ENCODE assay signal across 11 cellular contexts in the genomic region with DNA sequence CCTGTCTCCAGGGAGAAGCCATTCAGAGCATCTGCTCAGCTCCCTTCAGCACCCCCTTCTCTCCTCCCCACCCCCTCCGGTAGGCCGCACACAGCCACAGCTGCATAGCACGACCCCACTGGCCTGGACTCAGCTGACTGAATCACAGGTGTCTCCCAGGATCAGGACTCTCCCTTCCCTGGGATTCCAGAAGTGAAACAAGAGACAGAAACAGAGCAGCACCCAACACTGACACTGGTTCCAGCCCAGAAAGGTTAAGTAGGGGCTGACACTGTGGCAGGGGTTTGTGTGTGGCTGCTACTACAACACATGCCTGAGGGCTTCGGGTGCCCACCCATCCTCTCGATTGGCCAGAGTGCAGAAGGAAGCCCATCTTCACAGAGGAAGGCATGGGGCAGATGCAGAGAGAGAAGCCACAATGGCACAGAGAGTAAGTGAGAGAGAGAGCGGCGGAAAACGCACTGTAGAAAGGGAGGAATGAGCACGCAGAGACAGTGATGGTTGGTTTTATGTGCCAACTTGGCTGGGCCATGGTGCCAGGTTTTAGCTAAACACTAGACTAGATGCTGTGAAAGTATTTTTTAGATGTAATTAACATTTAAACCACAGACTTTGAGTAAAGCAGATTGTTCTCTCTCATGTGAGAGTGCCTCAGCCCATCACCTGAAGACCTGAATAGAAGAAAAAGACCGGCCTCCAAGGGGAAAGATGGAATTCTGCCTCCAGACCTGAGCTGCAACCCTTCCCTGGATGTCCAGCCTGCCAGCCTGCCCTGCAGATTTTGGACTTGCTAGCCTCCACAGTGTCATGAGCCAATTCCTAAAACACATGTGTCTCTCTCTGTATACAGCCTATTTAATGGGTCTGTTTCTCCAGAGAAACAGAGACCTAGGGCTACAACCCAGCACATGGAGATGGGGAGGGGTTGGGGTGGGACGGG.
"Had no signal": no experiment of that assay in that cellular context is flagged by ENCODE, and none has a peak within 500 bp of the region (broad histone marks: within the 10 kb centered on the region; RNA-seq: fewer than 3 reads in every experiment).

No MANE protein-coding gene starts in this region.

- H3K9me3 ChIP-seq: esophagus squamous epithelium, left lung, upper lobe of right lung had no signal

- ATAC-seq: stimulated activated naive B cell treated with anti-CD40 and anti-IgM and Interleukin-4, amounts not matched to agents 10 μg/mL and 1 μg/mL and 100 μg/mL, for 72 hours had no signal

- DNase-seq: activated B cell treated with CpG ODN at 0.5 μM for 24 hours; activated CD4-positive, alpha-beta T cell treated with anti-CD3 and anti-CD28 coated beads, Interleukin-2, amount 10 ng/mL, durations not matched to agents 24 days and 14 days; activated naive CD4-positive, alpha-beta T cell treated with anti-CD3 and anti-CD28 coated beads, Interleukin-2, amount 10 ng/mL, durations not matched to agents 7 days and 5 days; cerebellar nuclear complex; esophagus squamous epithelium; foreskin fibroblast; left lung; right cardiac atrium; stimulated activated naive B cell treated with anti-CD40 and anti-IgM and Interleukin-4, amounts not matched to agents 10 μg/mL and 1 μg/mL and 100 μg/mL, for 72 hours; T-helper 2 cell; upper lobe of right lung had no signal

- H3K36me3 Mint-ChIP-seq: activated naive CD4-positive, alpha-beta T cell treated with anti-CD3 and anti-CD28 coated beads, Interleukin-2, amount 10 ng/mL, durations not matched to agents 7 days and 5 days; stimulated activated naive B cell treated with anti-CD40 and anti-IgM and Interleukin-4, amounts not matched to agents 10 μg/mL and 1 μg/mL and 100 μg/mL, for 72 hours had no signal

- H3K4me3 ChIP-seq: esophagus squamous epithelium, left lung, upper lobe of right lung had no signal

- H3K27ac ChIP-seq: esophagus squamous epithelium, left lung, upper lobe of right lung had no signal

- H3K27ac Mint-ChIP-seq: activated B cell treated with CpG ODN at 0.5 μM for 24 hours; activated CD4-positive, alpha-beta T cell treated with anti-CD3 and anti-CD28 coated beads, Interleukin-2, amount 10 ng/mL, durations not matched to agents 24 days and 14 days; activated naive CD4-positive, alpha-beta T cell treated with anti-CD3 and anti-CD28 coated beads, Interleukin-2, amount 10 ng/mL, durations not matched to agents 7 days and 5 days; stimulated activated naive B cell treated with anti-CD40 and anti-IgM and Interleukin-4, amounts not matched to agents 10 μg/mL and 1 μg/mL and 100 μg/mL, for 72 hours had no signal

- H3K4me3 Mint-ChIP-seq: activated B cell treated with CpG ODN at 0.5 μM for 24 hours; activated CD4-positive, alpha-beta T cell treated with anti-CD3 and anti-CD28 coated beads, Interleukin-2, amount 10 ng/mL, durations not matched to agents 24 days and 14 days; activated naive CD4-positive, alpha-beta T cell treated with anti-CD3 and anti-CD28 coated beads, Interleukin-2, amount 10 ng/mL, durations not matched to agents 7 days and 5 days; stimulated activated naive B cell treated with anti-CD40 and anti-IgM and Interleukin-4, amounts not matched to agents 10 μg/mL and 1 μg/mL and 100 μg/mL, for 72 hours had no signal

- H3K4me1 Mint-ChIP-seq: activated B cell treated with CpG ODN at 0.5 μM for 24 hours; stimulated activated naive B cell treated with anti-CD40 and anti-IgM and Interleukin-4, amounts not matched to agents 10 μg/mL and 1 μg/mL and 100 μg/mL, for 72 hours had no signal

- H3K9me3 Mint-ChIP-seq: activated B cell treated with CpG ODN at 0.5 μM for 24 hours; activated CD4-positive, alpha-beta T cell treated with anti-CD3 and anti-CD28 coated beads, Interleukin-2, amount 10 ng/mL, durations not matched to agents 24 days and 14 days; activated naive CD4-positive, alpha-beta T cell treated with anti-CD3 and anti-CD28 coated beads, Interleukin-2, amount 10 ng/mL, durations not matched to agents 7 days and 5 days; stimulated activated naive B cell treated with anti-CD40 and anti-IgM and Interleukin-4, amounts not matched to agents 10 μg/mL and 1 μg/mL and 100 μg/mL, for 72 hours had no signal

- H3K27me3 ChIP-seq: esophagus squamous epithelium, left lung, upper lobe of right lung had no signal
